ENCODE assay signal across 8 cellular contexts in the genomic region with DNA sequence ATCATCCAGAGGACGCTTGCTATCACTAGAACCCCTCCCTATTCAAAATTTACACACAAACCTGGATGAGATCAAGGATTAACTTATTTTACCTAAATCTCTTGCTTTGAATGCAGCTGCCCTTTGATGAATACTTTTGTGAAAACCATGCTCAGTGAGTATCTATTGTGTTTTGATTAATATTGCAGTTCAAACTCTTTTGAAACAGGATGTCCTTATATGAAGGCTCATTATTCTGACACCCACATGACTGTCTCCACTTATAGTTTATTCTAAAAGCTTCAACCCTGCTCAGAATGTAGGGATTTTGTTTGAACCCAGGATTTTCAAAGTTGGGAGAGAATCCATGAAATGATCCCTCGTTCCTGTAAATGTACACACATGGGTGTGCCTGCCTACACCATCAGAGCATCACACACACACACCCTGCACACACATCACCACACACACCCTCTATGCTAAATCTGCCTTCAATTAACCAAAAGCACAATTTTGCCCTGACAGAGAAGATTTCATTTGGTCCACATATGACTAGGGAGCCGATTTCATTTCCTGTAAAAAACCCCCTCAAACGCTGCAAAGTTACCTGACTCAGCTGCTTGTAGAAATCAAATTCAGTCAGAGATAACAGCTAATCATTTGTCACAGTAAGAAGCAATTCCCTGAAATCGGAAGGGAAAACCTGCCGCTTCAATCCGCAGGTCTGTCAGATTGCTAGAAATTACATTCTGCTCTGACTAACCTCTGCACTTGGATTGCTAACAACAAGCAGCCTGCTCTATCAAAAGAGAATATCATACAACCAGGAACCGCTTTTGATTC.
DNase-seq lines count a peak whose midpoint lies in the region; ATAC-seq and TF ChIP-seq lines count a peak whose summit lies in the region.
"Had no signal": no experiment of that assay in that cellular context is flagged by ENCODE, and none has a peak within 500 bp of the region (broad histone marks: within the 10 kb centered on the region; RNA-seq: fewer than 3 reads in every experiment).

No MANE protein-coding gene starts in this region.

- H2BK5ac ChIP-seq in trophoblast cell (ENCODE audit: low read depth, low read length, poor library complexity): no peak overlapping the region

- H2BK12ac ChIP-seq in trophoblast cell (ENCODE audit: low read length): peak overlapping the region; percentile 60

- H3K4ac ChIP-seq in trophoblast cell (ENCODE audit: low read depth, low read length): peak overlapping the region; percentile 12

- TF ChIP-seq CTCF in omental fat pad (IDR thresholded peaks at IDR 0.05): no peak

- ATAC-seq in GM18861 (IDR thresholded peaks at IDR 0.05; ENCODE audit: unreplicated experiment) (peak; percentile 40), HG02852 (IDR thresholded peaks at IDR 0.05; ENCODE audit: unreplicated experiment) (peak; percentile 57), omental fat pad (ENCODE audit: low FRiP score) (no peak), GM18498 (IDR thresholded peaks at IDR 0.05; ENCODE audit: unreplicated experiment) (no peak)
- ATAC-seq in central memory CD8-positive, alpha-beta T cell (replicated peaks; ENCODE audit: extremely low read depth, poor library complexity, severe bottlenecking): peak; percentile 31

- H3K4me2 ChIP-seq in trophoblast cell (ENCODE audit: low read length): no peak overlapping the region

- no peak for DNase-seq in central memory CD8-positive, alpha-beta T cell (ENCODE audit: low spot score in 2 of 2)
- DNase-seq in trophoblast cell (peak in 1 of 2 donors; percentile 12), omental fat pad (ENCODE audit: low spot score) (no peak), NCI-H510A treated with DMSO at 0.1 percent for 48 hours (lab: John Stamatoyannopoulos, UW) (no peak)
- DNase-seq: colonic mucosa had no signal

- no peaks in the 10 kb centered on the region for H3K36me3 ChIP-seq in trophoblast cell (ENCODE audit: control insufficient read depth in 1 of 2, insufficient read depth in 2 of 2, low read length in 2 of 2)
- H3K36me3 ChIP-seq: colonic mucosa had no signal

- no peak overlapping the region for H3K9ac ChIP-seq in trophoblast cell (ENCODE audit: low read length)

- H3K79me1 ChIP-seq in trophoblast cell (ENCODE audit: low read length): peaks cover 9% of the 10 kb centered on the region

- no peaks in the 10 kb centered on the region for H3K27me3 ChIP-seq in trophoblast cell (ENCODE audit: insufficient read depth, low read length)

- no peak overlapping the region for H2AFZ ChIP-seq in trophoblast cell (ENCODE audit: insufficient read depth, low read length, poor library complexity)

- H4K12ac ChIP-seq in trophoblast cell (ENCODE audit: low read depth, low read length): no peak overlapping the region

- H3K18ac ChIP-seq in trophoblast cell (ENCODE audit: low read length): no peak overlapping the region

- peak overlapping the region; percentile 94 for H3K27ac Mint-ChIP-seq in central memory CD8-positive, alpha-beta T cell (ENCODE audit: low read depth)

- H3K27me3 Mint-ChIP-seq in central memory CD8-positive, alpha-beta T cell: no peaks in the 10 kb centered on the region

- H2AK5ac ChIP-seq in trophoblast cell (ENCODE audit: low read length): no peak overlapping the region

- H3K79me2 ChIP-seq in trophoblast cell (ENCODE audit: control insufficient read depth, insufficient read depth, low read length, poor library complexity): no peaks in the 10 kb centered on the region

- H3K4me1 ChIP-seq in trophoblast cell (ENCODE audit: control insufficient read depth in 1 of 2, insufficient read depth in 2 of 2, low read length in 2 of 2): peaks cover 3 to 6% of the 10 kb centered on the region in 2 experiments
- H3K4me1 ChIP-seq: colonic mucosa had no signal

- H2BK120ac ChIP-seq in trophoblast cell (ENCODE audit: insufficient read depth, low read length, poor library complexity): peak overlapping the region; percentile 25

- no peak overlapping the region for H3K4me3 ChIP-seq in trophoblast cell (ENCODE audit: low read depth, low read length)
- H3K4me3 ChIP-seq: colonic mucosa had no signal

- peaks cover 73% of the 10 kb centered on the region for H3K4me1 Mint-ChIP-seq in central memory CD8-positive, alpha-beta T cell

- H3K27ac ChIP-seq in trophoblast cell (ENCODE audit: low read depth, low read length): no peak overlapping the region
- H3K27ac ChIP-seq: colonic mucosa had no signal

- peaks cover 37% of the 10 kb centered on the region for H3K36me3 Mint-ChIP-seq in central memory CD8-positive, alpha-beta T cell (ENCODE audit: insufficient read depth)

- H3K23ac ChIP-seq in trophoblast cell (ENCODE audit: low read length): no peak overlapping the region

- H3K9me3 Mint-ChIP-seq in central memory CD8-positive, alpha-beta T cell: no peaks in the 10 kb centered on the region

- H4K8ac ChIP-seq in trophoblast cell (ENCODE audit: low read depth, low read length): no peak overlapping the region

- H4K91ac ChIP-seq in trophoblast cell (ENCODE audit: low read depth, low read length): no peak overlapping the region

- peak overlapping the region; percentile 59 for H3K4me3 Mint-ChIP-seq in central memory CD8-positive, alpha-beta T cell

- no peak overlapping the region for H3K14ac ChIP-seq in trophoblast cell (ENCODE audit: low read length)

- WGBS in trophoblast cell (ENCODE audit: extremely low coverage, insufficient coverage, insufficient read length): no CpG with 5 or more reads among the region's 8 CpGs

- no peaks in the 10 kb centered on the region for H3K9me3 ChIP-seq in trophoblast cell (ENCODE audit: insufficient read depth, low read depth, low read length)
- H3K9me3 ChIP-seq: colonic mucosa had no signal

Comparison
In these comparisons a context has a peak if more than half of its experiments do, and no peak if none do; other contexts are left out.
1. ATAC-seq: peak in GM18861 (single experiment), HG02852 (single experiment) and central memory CD8-positive, alpha-beta T cell (single experiment); none in omental fat pad (single experiment) and GM18498 (single experiment).